In genomic region chr1:65114312-65114711, GRCh38 we compare ENCODE assay signal across 12 cellular contexts. TPM values are rescaled to one million over a fixed set of nuclear protein-coding genes. Genes with fewer than 3 reads are reported as not detected.
DNase-seq lines count a peak whose midpoint lies in the region; ATAC-seq and TF ChIP-seq lines count a peak whose summit lies in the region.
"Had no signal": no experiment of that assay in that cellular context is flagged by ENCODE, and none has a peak within 500 bp of the region (broad histone marks: within the 10 kb centered on the region; RNA-seq: fewer than 3 reads in every experiment).

No MANE protein-coding gene starts in this region.

- intact Hi-C loops in left cardiac atrium (cut with DNase I), result no loop called here

- H3K27me3 ChIP-seq in smooth muscle cell (ENCODE audit: low read depth), result peaks cover 4% of the 10 kb centered on the region
- H3K27me3 ChIP-seq in WERI-Rb-1 (ENCODE audit: insufficient read depth, low read depth, severe bottlenecking), result no peaks in the 10 kb centered on the region

- no peaks in the 10 kb centered on the region for H3K36me3 Mint-ChIP-seq in activated naive CD8-positive, alpha-beta T cell treated with anti-CD3 and anti-CD28 coated beads, Interleukin-2, amount 50 U/mL, for 24 hours (ENCODE audit: low read depth)

- H3K36me3 ChIP-seq in smooth muscle cell (ENCODE audit: low read depth), result no peaks in the 10 kb centered on the region
- no peaks in the 10 kb centered on the region for H3K36me3 ChIP-seq in WERI-Rb-1

- 70% methylated on average over 4 of the region's 4 CpGs for WGBS in smooth muscle cell (ENCODE audit: low lambda C conversion rate)

- ATAC-seq in SK-N-SH treated with all-trans-retinoic acid at 6 μM for 48 hours (peak; percentile 21), left cardiac atrium (peak; percentile 52 to 57), HG03342 (IDR thresholded peaks at IDR 0.05; ENCODE audit: unreplicated experiment) (no peak), HG02678 (IDR thresholded peaks at IDR 0.05; ENCODE audit: unreplicated experiment) (no peak)
- ATAC-seq in activated naive CD8-positive, alpha-beta T cell treated with anti-CD3 and anti-CD28 coated beads, Interleukin-2, amount 50 U/mL, for 24 hours, result no peak
- ATAC-seq: GM12878 had no signal

- H3K4me3 ChIP-seq in smooth muscle cell (no peak overlapping the region), WERI-Rb-1 (ENCODE audit: low read depth, low read length) (no peak overlapping the region)
- H3K4me3 ChIP-seq: GM12878 had no signal

- H3K27ac Mint-ChIP-seq in activated naive CD8-positive, alpha-beta T cell treated with anti-CD3 and anti-CD28 coated beads, Interleukin-2, amount 50 U/mL, for 24 hours, result no peak overlapping the region
- H3K27ac Mint-ChIP-seq: activated naive CD4-positive, alpha-beta T cell treated with anti-CD3 and anti-CD28 coated beads for 36 hours; progenitor cell of endocrine pancreas had no signal

- H3K9me3 Mint-ChIP-seq in activated naive CD8-positive, alpha-beta T cell treated with anti-CD3 and anti-CD28 coated beads, Interleukin-2, amount 50 U/mL, for 24 hours, result no peaks in the 10 kb centered on the region
- H3K9me3 Mint-ChIP-seq: activated naive CD4-positive, alpha-beta T cell treated with anti-CD3 and anti-CD28 coated beads for 36 hours had no signal

- H3K27me3 Mint-ChIP-seq in activated naive CD8-positive, alpha-beta T cell treated with anti-CD3 and anti-CD28 coated beads, Interleukin-2, amount 50 U/mL, for 24 hours, result peaks cover 4% of the 10 kb centered on the region
- H3K27me3 Mint-ChIP-seq: progenitor cell of endocrine pancreas had no signal

- peak overlapping the region; percentile 41 for H2AFZ ChIP-seq in smooth muscle cell (ENCODE audit: low read depth)

- no peaks in the 10 kb centered on the region for H3K79me2 ChIP-seq in smooth muscle cell (ENCODE audit: low read depth)

- H3K4me3 Mint-ChIP-seq in activated naive CD8-positive, alpha-beta T cell treated with anti-CD3 and anti-CD28 coated beads, Interleukin-2, amount 50 U/mL, for 24 hours, result no peak overlapping the region
- H3K4me3 Mint-ChIP-seq: activated naive CD4-positive, alpha-beta T cell treated with anti-CD3 and anti-CD28 coated beads for 36 hours had no signal

- H3K9me3 ChIP-seq in smooth muscle cell (replicated peaks; ENCODE audit: low read depth), result no peaks in the 10 kb centered on the region
- no peaks in the 10 kb centered on the region for H3K9me3 ChIP-seq in WERI-Rb-1 (ENCODE audit: severe bottlenecking)

- no peak overlapping the region for H3K9ac ChIP-seq in smooth muscle cell (ENCODE audit: low read depth)

- no peaks in the 10 kb centered on the region for H4K20me1 ChIP-seq in smooth muscle cell (ENCODE audit: low read depth)

- no peaks in the 10 kb centered on the region for H3F3A ChIP-seq in smooth muscle cell (ENCODE audit: low read depth)

- H3K27ac ChIP-seq in smooth muscle cell (ENCODE audit: low read depth), result no peak overlapping the region
- H3K27ac ChIP-seq in WERI-Rb-1, result no peak overlapping the region

- DNase-seq in HuH-7 (ENCODE audit: low spot score) (peak; percentile 27), left cardiac atrium (peak; percentile 52), smooth muscle cell (lab: John Stamatoyannopoulos, UW; ENCODE audit: unreplicated experiment) (no peak), WERI-Rb-1 (no peak)
- no peak for DNase-seq in activated naive CD8-positive, alpha-beta T cell treated with anti-CD3 and anti-CD28 coated beads, Interleukin-2, amount 50 U/mL, for 24 hours
- DNase-seq: activated naive CD4-positive, alpha-beta T cell treated with anti-CD3 and anti-CD28 coated beads for 36 hours; IMR-90 had no signal

- no peaks in the 10 kb centered on the region for H3K4me1 ChIP-seq in smooth muscle cell (ENCODE audit: low read depth)

- TF ChIP-seq CTCF in smooth muscle cell (IDR thresholded peaks at IDR 0.05; ENCODE audit: borderline replicate concordance, insufficient read depth, poor library complexity, severe bottlenecking) (no peak), WERI-Rb-1 (IDR thresholded peaks at IDR 0.05; ENCODE audit: low read depth, low read length) (no peak)

- H3K4me1 Mint-ChIP-seq in activated naive CD8-positive, alpha-beta T cell treated with anti-CD3 and anti-CD28 coated beads, Interleukin-2, amount 50 U/mL, for 24 hours, result no peaks in the 10 kb centered on the region

- H3K4me2 ChIP-seq in smooth muscle cell, result no peak overlapping the region

TF ChIP-seq in SK-N-SH treated with all-trans-retinoic acid at 6 μM for 48 hours, 23 proteins besides CTCF, POLR2A, EP300 and RAD21:
- no peak for TF ChIP-seq CREB5 (CRISPR knock-in tag; IDR thresholded peaks at IDR 0.05; ENCODE audit: low read depth)
- TF ChIP-seq CSRNP3 (CRISPR knock-in tag; IDR thresholded peaks at IDR 0.05), result no peak
- TF ChIP-seq ZNF565 (CRISPR knock-in tag; conservative IDR thresholded peaks at IDR 0.05; ENCODE audit: low read depth), result no peak
- no peak for TF ChIP-seq PPARA (CRISPR knock-in tag; IDR thresholded peaks at IDR 0.05; ENCODE audit: borderline replicate concordance)
- no peak for TF ChIP-seq ESRRG (CRISPR knock-in tag; IDR thresholded peaks at IDR 0.05)
- no peak for TF ChIP-seq TCF4 (CRISPR knock-in tag; IDR thresholded peaks at IDR 0.05; ENCODE audit: borderline replicate concordance)
- no peak for TF ChIP-seq ZFP3 (CRISPR knock-in tag; IDR thresholded peaks at IDR 0.05)
- TF ChIP-seq SNAI2 (CRISPR knock-in tag; IDR thresholded peaks at IDR 0.05), result no peak
TF ChIP-seq in SK-N-SH treated with all-trans-retinoic acid at 6 μM for 48 hours: peak in this region for 0.

RNA-seq across cellular contexts. Expression of gene AK4, which starts 33.7 kb away (rescaled TPM):
- 10 to 100 TPM; 79.7 to 81.3 TPM for total RNA-seq in left cardiac atrium
- 61.4 and 72.4 TPM in 2 replicates for total RNA-seq in smooth muscle cell
- 52.9 and 68.0 TPM in 2 replicates for polyA plus RNA-seq in smooth muscle cell

Comparison
In these comparisons a context has a peak if more than half of its experiments do, and no peak if none do; other contexts are left out.
1. DNase-seq: peak in HuH-7 (single experiment) and left cardiac atrium (single experiment); none in smooth muscle cell (single experiment), WERI-Rb-1 (single experiment) and activated naive CD8-positive, alpha-beta T cell treated with anti-CD3 and anti-CD28 coated beads, Interleukin-2, amount 50 U/mL, for 24 hours (single experiment).
2. ATAC-seq: peak in SK-N-SH treated with all-trans-retinoic acid at 6 μM for 48 hours (single experiment) and left cardiac atrium (2 of 2); none in HG03342 (single experiment), HG02678 (single experiment) and activated naive CD8-positive, alpha-beta T cell treated with anti-CD3 and anti-CD28 coated beads, Interleukin-2, amount 50 U/mL, for 24 hours (single experiment).